8 cellular contexts compared by ENCODE assay signal in the genomic region with DNA sequence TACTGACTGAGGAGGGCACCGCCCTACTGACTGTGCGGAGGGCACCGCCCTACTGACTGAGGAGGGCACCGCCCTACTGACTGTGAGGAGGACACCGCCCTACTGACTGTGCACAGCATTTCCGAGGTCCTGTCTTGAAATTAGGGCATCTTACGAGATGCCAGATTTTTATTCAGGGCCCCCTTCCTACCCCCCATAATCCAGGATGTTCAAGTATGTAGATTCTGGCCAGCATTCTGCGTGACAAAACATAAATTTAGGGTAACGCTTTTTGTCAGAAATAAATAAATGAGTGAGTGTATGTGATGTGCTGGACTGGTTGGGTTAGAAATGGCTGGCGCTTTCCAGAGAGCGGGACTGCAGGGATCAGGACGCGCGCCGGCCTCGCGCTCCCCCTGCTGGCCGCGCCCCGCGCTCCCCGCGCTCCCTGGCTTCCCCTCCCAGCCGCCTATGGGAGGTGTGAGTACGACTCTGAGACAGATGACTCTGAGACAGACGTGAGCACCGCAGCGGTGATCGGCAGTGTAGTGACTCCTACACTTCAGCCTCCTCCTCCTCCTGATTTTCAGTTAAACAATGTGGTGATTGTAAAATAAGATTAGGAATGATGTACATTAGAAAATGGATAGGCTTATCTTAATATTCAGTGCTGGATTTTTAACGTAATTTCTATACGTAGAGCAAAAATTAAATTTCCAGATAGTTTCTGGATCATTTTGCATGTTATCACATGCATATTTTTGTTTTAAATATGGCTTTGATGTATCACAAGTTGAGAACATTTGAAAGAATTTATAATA.
A peak's percentile ranks its signal among the peaks of the same experiment; 100 is the strongest.
DNase-seq lines count a peak whose midpoint lies in the region; ATAC-seq and TF ChIP-seq lines count a peak whose summit lies in the region.

No MANE protein-coding gene starts in this region.

- H2AFZ ChIP-seq in OCI-LY1 (ENCODE audit: low read length) = no peak overlapping the region

- no peaks in the 10 kb centered on the region for H3K79me2 ChIP-seq in OCI-LY1 (ENCODE audit: insufficient read depth, low read length)

- no peaks in the 10 kb centered on the region for H3K27me3 Mint-ChIP-seq in naive thymus-derived CD8-positive, alpha-beta T cell

- H3K9me3 ChIP-seq in OCI-LY1 (ENCODE audit: low read length) = no peaks in the 10 kb centered on the region

- H3K4me3 ChIP-seq in OCI-LY1 (ENCODE audit: low read depth, low read length, poor library complexity, severe bottlenecking) = peak overlapping the region; percentile 46

- peak overlapping the region; percentile 55 for H3K4me2 ChIP-seq in OCI-LY1 (ENCODE audit: low read length)

- H3K4me3 Mint-ChIP-seq in naive thymus-derived CD8-positive, alpha-beta T cell = peak overlapping the region in 8 of 10 donors; percentile 31 to 74 (median 42)
- H3K4me3 Mint-ChIP-seq in stimulated activated effector memory CD8-positive, alpha-beta T cell treated with anti-CD3 and anti-CD28 coated beads, Interleukin-12 subunit alpha, Interleukin-12 subunit beta, amount 100 ng/mL, for 72 hours = peak overlapping the region; percentile 74

- peak overlapping the region in 5 of 10 donors; percentile 37 to 80 (median 53) for H3K27ac Mint-ChIP-seq in naive thymus-derived CD8-positive, alpha-beta T cell
- H3K27ac Mint-ChIP-seq in stimulated activated effector memory CD8-positive, alpha-beta T cell treated with anti-CD3 and anti-CD28 coated beads, Interleukin-12 subunit alpha, Interleukin-12 subunit beta, amount 100 ng/mL, for 72 hours = peak overlapping the region; percentile 89

- H3K27me3 ChIP-seq in OCI-LY1 (ENCODE audit: insufficient read depth, low read length) = no peaks in the 10 kb centered on the region

- peak; percentile 97 for TF ChIP-seq CTCF in OCI-LY1 (IDR thresholded peaks at IDR 0.05; ENCODE audit: low read length)

- no peaks in the 10 kb centered on the region for H4K20me1 ChIP-seq in OCI-LY1 (ENCODE audit: insufficient read depth, low read length)

- H3K4me1 ChIP-seq in OCI-LY1 (ENCODE audit: insufficient read depth, low read length, severe bottlenecking) = peaks cover 8% of the 10 kb centered on the region

- peaks cover 7 to 17% (median 9%) of the 10 kb centered on the region in 4 donors for H3K4me1 Mint-ChIP-seq in naive thymus-derived CD8-positive, alpha-beta T cell
- peaks cover 7% of the 10 kb centered on the region for H3K4me1 Mint-ChIP-seq in stimulated activated effector memory CD8-positive, alpha-beta T cell treated with anti-CD3 and anti-CD28 coated beads, Interleukin-12 subunit alpha, Interleukin-12 subunit beta, amount 100 ng/mL, for 72 hours

- no peaks in the 10 kb centered on the region for H3K9me3 Mint-ChIP-seq in naive thymus-derived CD8-positive, alpha-beta T cell
- H3K9me3 Mint-ChIP-seq in stimulated activated effector memory CD8-positive, alpha-beta T cell treated with anti-CD3 and anti-CD28 coated beads, Interleukin-12 subunit alpha, Interleukin-12 subunit beta, amount 100 ng/mL, for 72 hours = no peaks in the 10 kb centered on the region

- H3K9me2 ChIP-seq in OCI-LY1 (ENCODE audit: low read depth, low read length) = no peaks in the 10 kb centered on the region

- POLR2A ChIA-PET in naive thymus-derived CD8-positive, alpha-beta T cell (lab: Charles Lee) = no interaction called here

- peak overlapping the region; percentile 33; the same call in 1 of the 2 replicates for H3K9ac ChIP-seq in OCI-LY1 (ENCODE audit: low read length)

- H3K27ac ChIP-seq in OCI-LY1 (ENCODE audit: low read depth, low read length, poor library complexity, severe bottlenecking) (no peak overlapping the region), epithelial cell of prostate (peak overlapping the region; percentile 65)

- H3K36me3 ChIP-seq in OCI-LY1 (ENCODE audit: insufficient read depth, low read length) = no peaks in the 10 kb centered on the region

- DNase-seq in COLO668 (lab: John Stamatoyannopoulos, UW; ENCODE audit: unreplicated experiment) (peak; percentile 70), activated T-cell treated with anti-CD3 and anti-CD28 coated beads for 1 hour (ENCODE audit: low read depth) (peak; percentile 58), epithelial cell of prostate (ENCODE audit: low read depth, low spot score) (peak; percentile 33)
- peak; percentile 27 to 68 (median 52) for DNase-seq in naive thymus-derived CD8-positive, alpha-beta T cell
- DNase-seq in stimulated activated effector memory CD8-positive, alpha-beta T cell treated with anti-CD3 and anti-CD28 coated beads, Interleukin-12 subunit alpha, Interleukin-12 subunit beta, amount 100 ng/mL, for 72 hours (ENCODE audit: low spot score in 2 of 2) = peak; percentile 79 to 87

- peak; percentile 92 for ATAC-seq in GM19463 (IDR thresholded peaks at IDR 0.05; ENCODE audit: unreplicated experiment)
- ATAC-seq in HG03558 (IDR thresholded peaks at IDR 0.05; ENCODE audit: extremely low read depth, unreplicated experiment) = peak; percentile 93
- peak; percentile 97 to 99 for ATAC-seq in naive thymus-derived CD8-positive, alpha-beta T cell
- peak; percentile 98 for ATAC-seq in stimulated activated effector memory CD8-positive, alpha-beta T cell treated with anti-CD3 and anti-CD28 coated beads, Interleukin-12 subunit alpha, Interleukin-12 subunit beta, amount 100 ng/mL, for 72 hours

- H3F3A ChIP-seq in OCI-LY1 (ENCODE audit: insufficient read depth, low read length) = no peaks in the 10 kb centered on the region

- H3K36me3 Mint-ChIP-seq in naive thymus-derived CD8-positive, alpha-beta T cell = no peaks in the 10 kb centered on the region
- H3K36me3 Mint-ChIP-seq in stimulated activated effector memory CD8-positive, alpha-beta T cell treated with anti-CD3 and anti-CD28 coated beads, Interleukin-12 subunit alpha, Interleukin-12 subunit beta, amount 100 ng/mL, for 72 hours = no peaks in the 10 kb centered on the region

Comparison
In these comparisons a context has a peak if more than half of its experiments do, and no peak if none do; other contexts are left out.
1. DNase-seq: peak in every context shown above with its lines; median percentile 83 in stimulated activated effector memory CD8-positive, alpha-beta T cell treated with anti-CD3 and anti-CD28 coated beads, Interleukin-12 subunit alpha, Interleukin-12 subunit beta, amount 100 ng/mL, for 72 hours; 70 in COLO668; 58 in activated T-cell treated with anti-CD3 and anti-CD28 coated beads for 1 hour; 52 in naive thymus-derived CD8-positive, alpha-beta T cell; 33 in epithelial cell of prostate.